Comparison of ENCODE assay signal across 9 cellular contexts in genomic region chr19:13865578-13866462, GRCh38. TPM values are rescaled to one million over a fixed set of nuclear protein-coding genes. Genes with fewer than 3 reads are reported as not detected.
A peak's percentile ranks its signal among the peaks of the same experiment; 100 is the strongest.
DNase-seq lines count a peak whose midpoint lies in the region; ATAC-seq and TF ChIP-seq lines count a peak whose summit lies in the region.
"Had no signal": no experiment of that assay in that cellular context is flagged by ENCODE, and none has a peak within 500 bp of the region (broad histone marks: within the 10 kb centered on the region; RNA-seq: fewer than 3 reads in every experiment).

No MANE protein-coding gene starts in this region.

- H3K9me3 Mint-ChIP-seq in naive B cell: peaks cover 0 to 1% (median 0%) of the 10 kb centered on the region in 7 donors

- TF ChIP-seq POLR2A in NB4 (IDR thresholded peaks at IDR 0.05; ENCODE audit: extremely low read depth, insufficient read length): peak; percentile 14

- ATAC-seq in naive B cell (ENCODE audit: low read depth in 2 of 2) (no peak), GM18511 (IDR thresholded peaks at IDR 0.05; ENCODE audit: unreplicated experiment) (no peak), GM19324 (IDR thresholded peaks at IDR 0.05; ENCODE audit: low FRiP score, unreplicated experiment) (no peak)

- peaks cover 25 to 29% (median 28%) of the 10 kb centered on the region in 3 donors for H3K4me1 Mint-ChIP-seq in naive B cell

- no peaks in the 10 kb centered on the region; the same call in 1 of the 2 replicates for H3K9me3 ChIP-seq in ES-I3 (ENCODE audit: control insufficient read depth, insufficient read depth, low read length)
- no peaks in the 10 kb centered on the region for H3K9me3 ChIP-seq in colonic mucosa

- H3K4me1 ChIP-seq in ES-I3 (ENCODE audit: insufficient read depth, low read length): peaks cover 14% of the 10 kb centered on the region; the same call in 1 of the 2 replicates
- no peaks in the 10 kb centered on the region for H3K4me1 ChIP-seq in colonic mucosa

- H3K27ac ChIP-seq in colonic mucosa: no peak overlapping the region

- no peaks in the 10 kb centered on the region for H3K27me3 ChIP-seq in colonic mucosa

- no peak for TF ChIP-seq CTCF in NB4 (IDR thresholded peaks at IDR 0.05; ENCODE audit: low read depth, low read length)
- TF ChIP-seq CTCF in colonic mucosa (IDR thresholded peaks at IDR 0.05): no peak

- H3K9ac ChIP-seq in ES-I3 (ENCODE audit: low read depth, low read length) (peak overlapping the region; percentile 42; the same call in 1 of the 2 replicates), colonic mucosa (ENCODE audit: low read depth in 2 of 2, low read length in 2 of 2) (peak overlapping the region; percentile 51 to 64)

- no peaks in the 10 kb centered on the region for H3K36me3 ChIP-seq in ES-I3 (ENCODE audit: insufficient read depth, low read length)
- no peaks in the 10 kb centered on the region for H3K36me3 ChIP-seq in colonic mucosa

- H3K36me3 Mint-ChIP-seq in naive B cell: peaks cover 5 to 12% of the 10 kb centered on the region in 2 donors

- H3K4me3 Mint-ChIP-seq in naive B cell: peak overlapping the region; percentile 33 to 83 (median 77)

- H3K27ac Mint-ChIP-seq in naive B cell: peak overlapping the region in 2 of 6 donors; percentile 80 to 83

- H3K4me3 ChIP-seq in NB4 (ENCODE audit: low read depth, low read length) (peak overlapping the region; percentile 32), colonic mucosa (peak overlapping the region; percentile 65)

- peaks cover 42 to 64% (median 61%) of the 10 kb centered on the region in 3 donors for H3K27me3 Mint-ChIP-seq in naive B cell

- intact Hi-C loops in colonic mucosa (cut with DNase I): no loop called here
- intact Hi-C loops in posterior vena cava (cut with DNase I): no loop called here

- peak; percentile 60 for DNase-seq in NB4 (ENCODE audit: low read depth)
- DNase-seq in colonic mucosa: peak; percentile 39
- no peak for DNase-seq in naive B cell
- no peak for DNase-seq in SW 1271 (lab: John Stamatoyannopoulos, UW)
- no peak for DNase-seq in posterior vena cava (ENCODE audit: low spot score)

RNA-seq across cellular contexts. Expression of gene NANOS3, which starts 11.1 kb away (rescaled TPM):
- total RNA-seq in colonic mucosa (not detected), posterior vena cava (under 1 TPM in 1 of 2 donors, not detected in 1; 1.00 TPM)
- not detected for polyA plus RNA-seq in naive B cell (ENCODE audit: low read depth in 6 of 6)
- total RNA-seq: SK-MEL-5 had no signal

RNA-seq across cellular contexts. Expression of gene BRME1, which starts 40.1 kb away (rescaled TPM):
- total RNA-seq in colonic mucosa: 10 to 100 TPM in 1 of 2 donors, 1 to 10 TPM in 1; 5.9 to 20.0 TPM
- polyA plus RNA-seq in naive B cell (ENCODE audit: low read depth in 6 of 6): under 1 TPM in 2 of 6 donors, not detected in 4; 0.47 to 0.51 TPM
- 1 to 10 TPM; 1.2 to 2.0 TPM for total RNA-seq in posterior vena cava

RNA-seq across cellular contexts. Expression of gene CC2D1A, which starts 40.2 kb away (rescaled TPM):
- total RNA-seq in colonic mucosa: 100 to 1,000 TPM in 1 of 2 donors, 10 to 100 TPM in 1; 81.0 to 123 TPM
- polyA plus RNA-seq in naive B cell (ENCODE audit: low read depth in 6 of 6): 10 to 100 TPM in 2 of 6 donors, 1 to 10 TPM in 4; 2.9 to 13.9 (median 4.3) TPM
- total RNA-seq in posterior vena cava: 10 to 100 TPM; 16.8 to 22.6 TPM

Comparison
In these comparisons a context has a peak if more than half of its experiments do, and no peak if none do; other contexts are left out.
1. DNase-seq: peak in NB4 (single experiment) and colonic mucosa (single experiment); none in naive B cell (single experiment), SW 1271 (0 of 2) and posterior vena cava (single experiment).